In genomic region chr3:127097009-127097350, GRCh38 we compare ENCODE assay signal across 16 cellular contexts.
"Had no signal": no experiment of that assay in that cellular context is flagged by ENCODE, and none has a peak within 500 bp of the region (broad histone marks: within the 10 kb centered on the region; RNA-seq: fewer than 3 reads in every experiment).

No MANE protein-coding gene starts in this region.

- H3K27me3 Mint-ChIP-seq: activated CD4-positive, alpha-beta T cell treated with anti-CD3 and anti-CD28 coated beads, Interleukin-2, amount 10 ng/mL, durations not matched to agents 7 days and 5 days had no signal

- H3K9me3 Mint-ChIP-seq: activated CD4-positive, alpha-beta T cell treated with anti-CD3 and anti-CD28 coated beads, Interleukin-2, amount 10 ng/mL, durations not matched to agents 7 days and 5 days; central memory CD8-positive, alpha-beta T cell had no signal

- H3K27me3 ChIP-seq: brain microvascular endothelial cell had no signal

- DNase-seq: activated CD4-positive, alpha-beta T cell treated with anti-CD3 and anti-CD28 coated beads, Interleukin-2, amount 10 ng/mL, durations not matched to agents 7 days and 5 days; activated CD8-positive, alpha-beta T cell treated with anti-CD3 and anti-CD28 coated beads, Interleukin-2, amount 10 ng/mL, durations not matched to agents 7 days and 5 days; activated naive CD4-positive, alpha-beta T cell treated with anti-CD3 and anti-CD28 coated beads, Interleukin-2, amount 50 U/mL, for 16 hours; activated T-cell treated with anti-CD3 and anti-CD28 coated beads, Interleukin-2, amount 50 U/mL, for 48 hours; brain microvascular endothelial cell; cortex of kidney; effector CD4-positive, alpha-beta T cell; hippocampal formation; left colon; psoas muscle; stimulated activated CD4-positive, alpha-beta T cell treated with anti-CD3 and anti-CD28 coated beads, Interleukin-4, amount 100 ng/mL, for 4 hours; T1000 had no signal

- H3K4me1 ChIP-seq: psoas muscle had no signal

- H3K4me3 ChIP-seq: lung, psoas muscle, thoracic aorta had no signal

- H3K36me3 Mint-ChIP-seq: stimulated activated memory B cell treated with anti-CD40 and anti-IgM and Interleukin-4, amounts not matched to agents 10 μg/mL and 1 μg/mL and 100 μg/mL, for 72 hours had no signal

- H3K36me3 ChIP-seq: brain microvascular endothelial cell, thoracic aorta had no signal

- H3K27ac ChIP-seq: brain microvascular endothelial cell, psoas muscle, thoracic aorta had no signal

- H3K9me3 ChIP-seq: psoas muscle, thoracic aorta had no signal

- H3K27ac Mint-ChIP-seq: activated CD4-positive, alpha-beta T cell treated with anti-CD3 and anti-CD28 coated beads, Interleukin-2, amount 10 ng/mL, durations not matched to agents 7 days and 5 days; activated CD8-positive, alpha-beta T cell treated with anti-CD3 and anti-CD28 coated beads, Interleukin-2, amount 10 ng/mL, durations not matched to agents 7 days and 5 days; stimulated activated memory B cell treated with anti-CD40 and anti-IgM and Interleukin-4, amounts not matched to agents 10 μg/mL and 1 μg/mL and 100 μg/mL, for 72 hours had no signal

- H3K4me1 Mint-ChIP-seq: activated CD4-positive, alpha-beta T cell treated with anti-CD3 and anti-CD28 coated beads, Interleukin-2, amount 10 ng/mL, durations not matched to agents 7 days and 5 days; central memory CD8-positive, alpha-beta T cell; stimulated activated memory B cell treated with anti-CD40 and anti-IgM and Interleukin-4, amounts not matched to agents 10 μg/mL and 1 μg/mL and 100 μg/mL, for 72 hours had no signal

- H3K4me3 Mint-ChIP-seq: activated CD4-positive, alpha-beta T cell treated with anti-CD3 and anti-CD28 coated beads, Interleukin-2, amount 10 ng/mL, durations not matched to agents 7 days and 5 days; activated CD8-positive, alpha-beta T cell treated with anti-CD3 and anti-CD28 coated beads, Interleukin-2, amount 10 ng/mL, durations not matched to agents 7 days and 5 days; central memory CD8-positive, alpha-beta T cell; stimulated activated memory B cell treated with anti-CD40 and anti-IgM and Interleukin-4, amounts not matched to agents 10 μg/mL and 1 μg/mL and 100 μg/mL, for 72 hours had no signal
